Comparison of ENCODE assay signal across 31 cellular contexts in the genomic region with DNA sequence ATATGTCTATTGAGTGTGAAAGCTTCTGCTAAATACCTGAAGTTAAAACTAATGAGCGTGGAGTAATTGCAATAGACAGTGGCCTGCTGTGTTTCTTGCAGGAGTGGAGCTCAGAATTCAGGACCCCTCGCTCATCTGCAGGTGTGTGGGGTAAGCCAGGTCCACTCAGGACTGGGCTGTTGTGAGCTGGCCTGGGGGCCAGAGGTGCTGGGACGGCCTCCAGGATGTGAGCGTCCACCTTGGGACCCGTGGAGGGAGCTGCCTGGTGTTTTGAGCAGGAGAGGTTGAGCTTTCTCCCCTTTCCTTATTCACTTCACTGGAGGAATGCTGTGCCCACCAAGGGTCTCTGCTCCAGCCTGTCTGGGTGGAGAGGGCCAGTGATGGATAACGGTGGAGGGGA.
"Had no signal": no experiment of that assay in that cellular context is flagged by ENCODE, and none has a peak within 500 bp of the region (broad histone marks: within the 10 kb centered on the region; RNA-seq: fewer than 3 reads in every experiment).

No MANE protein-coding gene starts in this region.

- H3K27me3 ChIP-seq: ascending aorta, body of pancreas, brain microvascular endothelial cell, cardiac muscle cell had no signal

- H3K27ac ChIP-seq: ascending aorta, body of pancreas, brain microvascular endothelial cell, breast epithelium, cardiac muscle cell had no signal

- H3K4me3 ChIP-seq: ascending aorta, body of pancreas, breast epithelium, cardiac muscle cell had no signal

- H3K36me3 ChIP-seq: ascending aorta, brain microvascular endothelial cell, breast epithelium, cardiac muscle cell had no signal

- DNase-seq: activated effector memory CD4-positive, alpha-beta T cell treated with anti-CD3 and anti-CD28 coated beads, Interleukin-2, amount 50 U/mL, for 16 hours; activated effector memory CD4-positive, alpha-beta T cell treated with Interleukin-2 at 50 U/mL for 16 hours; activated gamma-delta T cell; activated gamma-delta T cell treated with Interleukin-2 at 50 U/mL for 16 hours; activated naive CD4-positive, alpha-beta T cell; activated naive CD4-positive, alpha-beta T cell treated with anti-CD3 and anti-CD28 coated beads for 36 hours; activated naive CD4-positive, alpha-beta T cell treated with anti-CD3 and anti-CD28 coated beads, Interleukin-2, amount 10 ng/mL, durations not matched to agents 7 days and 5 days; activated naive CD4-positive, alpha-beta T cell treated with anti-CD3 and anti-CD28 coated beads, Interleukin-2, amount 50 U/mL, for 16 hours; activated naive CD4-positive, alpha-beta T cell treated with Interleukin-2 at 50 U/mL for 16 hours; activated naive CD8-positive, alpha-beta T cell treated with anti-CD3 and anti-CD28 coated beads for 36 hours; activated naive CD8-positive, alpha-beta T cell treated with anti-CD3 and anti-CD28 coated beads, Interleukin-2, amount 10 ng/mL, durations not matched to agents 7 days and 5 days; activated naive CD8-positive, alpha-beta T cell treated with anti-CD3 and anti-CD28 coated beads, Interleukin-2, amount 50 U/mL, for 24 hours; activated T-cell treated with anti-CD3 and anti-CD28 coated beads, Interleukin-2, amount 50 U/mL, for 1 hour; activated T-cell treated with anti-CD3 and anti-CD28 coated beads, Interleukin-2, amount 50 U/mL, for 24 hours; activated T-cell treated with anti-CD3 and anti-CD28 coated beads, Interleukin-2, amount 50 U/mL, for 4 hours; activated T-cell treated with anti-CD3 and anti-CD28 coated beads, Interleukin-2, amount 50 U/mL, for 48 hours; activated T-cell treated with anti-CD3 and anti-CD28 coated beads, Interleukin-2, amount 50 U/mL, for 72 hours; amniotic stem cell; amygdala; anterior cingulate cortex; aorta; body of pancreas; brain microvascular endothelial cell; caudate nucleus; central memory CD4-positive, alpha-beta T cell; cerebellar nuclear complex had no signal

- H3K4me1 ChIP-seq: ascending aorta, body of pancreas, breast epithelium had no signal

- H3K9me3 ChIP-seq: ascending aorta, body of pancreas, breast epithelium had no signal

- ATAC-seq: activated naive CD4-positive, alpha-beta T cell treated with anti-CD3 and anti-CD28 coated beads, Interleukin-2, amount 50 U/mL, for 72 hours; activated naive CD8-positive, alpha-beta T cell treated with anti-CD3 and anti-CD28 coated beads, Interleukin-2, amount 50 U/mL, for 24 hours; activated T-cell treated with anti-CD3 and anti-CD28 coated beads, Interleukin-2, amount 50 U/mL, for 4 hours; activated T-cell treated with anti-CD3 and anti-CD28 coated beads, Interleukin-2, amount 50 U/mL, for 72 hours; activated T-helper 17 cell treated with anti-CD3 and anti-CD28 coated beads, Interleukin-2, amount 50 U/mL, for 72 hours; body of pancreas had no signal
